ENCODE assay signal across 18 cellular contexts in genomic region chrX:64792598-64793337, GRCh38.
DNase-seq lines count a peak whose midpoint lies in the region; ATAC-seq, FAIRE-seq and TF ChIP-seq lines count a peak whose summit lies in the region.
"Had no signal": no experiment of that assay in that cellular context is flagged by ENCODE, and none has a peak within 500 bp of the region (broad histone marks: within the 10 kb centered on the region; RNA-seq: fewer than 3 reads in every experiment).

No MANE protein-coding gene starts in this region.

- no peaks in the 10 kb centered on the region for H3K27me3 ChIP-seq in KMS-11 (ENCODE audit: insufficient read depth, low read depth)
- no peaks in the 10 kb centered on the region for H3K27me3 ChIP-seq in H1 (replicated peaks in 1 of 4; ENCODE audit: control insufficient read depth in 3 of 4, extremely low read depth in 1 of 4, insufficient read depth in 3 of 4, low read length in 3 of 4)
- no peaks in the 10 kb centered on the region for H3K27me3 ChIP-seq in mesendoderm (ENCODE audit: insufficient read depth, low read length, poor library complexity)
- H3K27me3 ChIP-seq in upper lobe of left lung = no peaks in the 10 kb centered on the region
- H3K27me3 ChIP-seq: MG63 had no signal

- H3K9me3 ChIP-seq in H1 (ENCODE audit: insufficient read depth in 2 of 2, low read depth in 1 of 2, low read length in 1 of 2) = no peaks in the 10 kb centered on the region
- no peaks in the 10 kb centered on the region for H3K9me3 ChIP-seq in upper lobe of left lung
- H3K9me3 ChIP-seq: HAP-1, MG63 had no signal

- POLR2A ChIA-PET in H1 (lab: Charles Lee; ENCODE audit: partially characterized antibody) = no interaction called here

- no peak overlapping the region for H3K4me3 ChIP-seq in KMS-11 (IDR thresholded peaks at IDR 0.05; ENCODE audit: insufficient read depth, low read depth, low read length)
- no peak overlapping the region for H3K4me3 ChIP-seq in H1 (ENCODE audit: extremely low read depth in 1 of 4, insufficient read depth in 2 of 4, low read depth in 3 of 4, low read length in 4 of 4)
- no peak overlapping the region for H3K4me3 ChIP-seq in mesendoderm (ENCODE audit: low read length)
- no peak overlapping the region for H3K4me3 ChIP-seq in coronary artery
- no peak overlapping the region for H3K4me3 ChIP-seq in upper lobe of left lung
- H3K4me3 ChIP-seq: HAP-1, MG63 had no signal

- H3K79me2 ChIP-seq in KMS-11 (ENCODE audit: insufficient read depth, low read depth) (no peaks in the 10 kb centered on the region), H1 (ENCODE audit: control insufficient read depth in 1 of 2, insufficient read depth in 2 of 2, low read length in 2 of 2) (no peaks in the 10 kb centered on the region), mesendoderm (ENCODE audit: control insufficient read depth, insufficient read depth, low read length) (no peaks in the 10 kb centered on the region)

- no peaks in the 10 kb centered on the region for H4K20me1 ChIP-seq in KMS-11 (ENCODE audit: insufficient read depth)
- no peaks in the 10 kb centered on the region for H4K20me1 ChIP-seq in H1 (replicated peaks in 1 of 2; ENCODE audit: control insufficient read depth in 1 of 2, insufficient read depth in 2 of 2, low read length in 2 of 2)

- TF ChIP-seq CTCF in KMS-11 (conservative IDR thresholded peaks at IDR 0.05; ENCODE audit: low read depth, low read length) (peak; percentile 30), H1 (IDR thresholded peaks at IDR 0.05; ENCODE audit: control extremely low read depth in 1 of 3, insufficient read depth in 1 of 3, low read depth in 1 of 3, low read length in 3 of 3) (peak; percentile 6 to 45 (median 36); a peak in 3 of 4 replicates), coronary artery (IDR thresholded peaks at IDR 0.05) (no peak), upper lobe of left lung (IDR thresholded peaks at IDR 0.05) (no peak)

- H3K4me1 ChIP-seq in KMS-11 (ENCODE audit: low read depth, poor library complexity, severe bottlenecking) (peaks cover 36% of the 10 kb centered on the region), H1 (replicated peaks in 1 of 4; ENCODE audit: control insufficient read depth in 3 of 4, insufficient read depth in 4 of 4, low read length in 3 of 4) (no peaks in the 10 kb centered on the region), mesendoderm (ENCODE audit: control insufficient read depth, low read depth, low read length) (no peaks in the 10 kb centered on the region), upper lobe of left lung (no peaks in the 10 kb centered on the region)
- H3K4me1 ChIP-seq: HAP-1 had no signal

- no peak overlapping the region for H4K91ac ChIP-seq in H1 (replicated peaks; ENCODE audit: insufficient read length, low read length)

- H2BK15ac ChIP-seq in H1 (ENCODE audit: low read length) (no peak overlapping the region), mesendoderm (replicated peaks; ENCODE audit: low read depth) (no peak overlapping the region)

- H4K5ac ChIP-seq in H1 (ENCODE audit: insufficient read length, low read depth, low read length) (no peak overlapping the region), mesendoderm (ENCODE audit: low read length) (no peak overlapping the region)

- no peak overlapping the region for H3K9ac ChIP-seq in KMS-11
- H3K9ac ChIP-seq in H1 (replicated peaks in 1 of 4; ENCODE audit: extremely low read depth in 1 of 4, low read depth in 3 of 4, low read length in 3 of 4) = no peak overlapping the region
- no peak overlapping the region for H3K9ac ChIP-seq in mesendoderm (ENCODE audit: low read length)

- H3K18ac ChIP-seq in H1 (ENCODE audit: extremely low read depth, low read length) = no peak overlapping the region
- H3K18ac ChIP-seq in mesendoderm (ENCODE audit: low read length) = no peak overlapping the region

- H3K56ac ChIP-seq in H1 (replicated peaks; ENCODE audit: insufficient read length, low read depth, low read length) = no peak overlapping the region
- no peak overlapping the region for H3K56ac ChIP-seq in mesendoderm (ENCODE audit: low read length)

- H3K36me3 ChIP-seq in KMS-11 (ENCODE audit: insufficient read depth) = no peaks in the 10 kb centered on the region
- H3K36me3 ChIP-seq in H1 (ENCODE audit: control insufficient read depth in 2 of 4, insufficient read depth in 4 of 4, low read length in 3 of 4) = no peaks in the 10 kb centered on the region
- H3K36me3 ChIP-seq in mesendoderm (ENCODE audit: control insufficient read depth, insufficient read depth, low read length) = no peaks in the 10 kb centered on the region
- no peaks in the 10 kb centered on the region for H3K36me3 ChIP-seq in upper lobe of left lung
- H3K36me3 ChIP-seq: HAP-1, MG63 had no signal

- H3K4me2 ChIP-seq in KMS-11 = peak overlapping the region; percentile 40; the same call in 1 of the 2 replicates
- no peak overlapping the region for H3K4me2 ChIP-seq in H1 (ENCODE audit: insufficient read depth in 1 of 2, low read depth in 2 of 2, low read length in 2 of 2)
- no peak overlapping the region for H3K4me2 ChIP-seq in mesendoderm (ENCODE audit: low read length)

- CTCF ChIA-PET in H1 (lab: Charles Lee; ENCODE audit: partially characterized antibody) = interaction anchor here (0.6 to 1.8 kb wide), 3 partner anchors 222 to 874 kb away, joined by 3 to 4 read pairs (median 3); no protein-coding TSS in a partner anchor

- H3K14ac ChIP-seq in H1 (ENCODE audit: insufficient read length) = no peak overlapping the region

- H4K8ac ChIP-seq in H1 (ENCODE audit: extremely low read depth, insufficient read depth, low read length) (no peak overlapping the region), mesendoderm (ENCODE audit: low read depth, low read length) (no peak overlapping the region)

- H3K27ac ChIP-seq in KMS-11 = peak overlapping the region; percentile 65
- H3K27ac ChIP-seq in H1 (ENCODE audit: low read depth, low read length) = no peak overlapping the region
- no peak overlapping the region for H3K27ac ChIP-seq in mesendoderm (ENCODE audit: low read depth, low read length)
- no peak overlapping the region for H3K27ac ChIP-seq in coronary artery
- H3K27ac ChIP-seq in upper lobe of left lung = no peak overlapping the region
- H3K27ac ChIP-seq: C4-2B had no signal

- no peak overlapping the region for H2AK5ac ChIP-seq in H1 (ENCODE audit: low read depth, low read length)
- no peak overlapping the region for H2AK5ac ChIP-seq in mesendoderm (ENCODE audit: low read length)

- no peak overlapping the region for H2BK120ac ChIP-seq in H1 (replicated peaks; ENCODE audit: low read depth, low read length)
- no peak overlapping the region for H2BK120ac ChIP-seq in mesendoderm (ENCODE audit: low read depth, low read length)

- TF ChIP-seq RAD21 in H1 (IDR thresholded peaks at IDR 0.05 in 1 of 2, conservative IDR thresholded peaks at IDR 0.05 in 1 of 2; ENCODE audit: low read depth in 2 of 2, low read length in 2 of 2) = peak; percentile 74 to 77

- H2BK20ac ChIP-seq in H1 (ENCODE audit: low read length) = no peak overlapping the region

- H3K23me2 ChIP-seq in H1 (ENCODE audit: low read depth, low read length) = no peaks in the 10 kb centered on the region

- H3K23ac ChIP-seq in H1 (ENCODE audit: insufficient read length) = no peak overlapping the region
- no peak overlapping the region for H3K23ac ChIP-seq in mesendoderm (ENCODE audit: low read length)

- peak; percentile 65 for FAIRE-seq in H1 (lab: Jason Lieb, UNC)

- H3K79me1 ChIP-seq in H1 (ENCODE audit: low read depth, low read length) (no peaks in the 10 kb centered on the region), mesendoderm (ENCODE audit: low read length) (no peaks in the 10 kb centered on the region)

- TF ChIP-seq EP300 in H1 (IDR thresholded peaks at IDR 0.05; ENCODE audit: borderline replicate concordance in 1 of 2, low read depth in 2 of 2, low read length in 2 of 2) (no peak), upper lobe of left lung (IDR thresholded peaks at IDR 0.05) (no peak)

- ATAC-seq in GM18868 (IDR thresholded peaks at IDR 0.05; ENCODE audit: unreplicated experiment) = peak; percentile 72
- no peak for ATAC-seq in upper lobe of left lung (ENCODE audit: low FRiP score in 2 of 2)

- H3K4ac ChIP-seq in H1 (replicated peaks; ENCODE audit: insufficient read length, low read depth, low read length) (no peak overlapping the region), mesendoderm (ENCODE audit: low read depth, low read length) (no peak overlapping the region)

- H2BK12ac ChIP-seq in H1 (ENCODE audit: low read depth, low read length) = no peak overlapping the region

- TF ChIP-seq POLR2A in H1 (IDR thresholded peaks at IDR 0.05; ENCODE audit: control extremely low read depth in 1 of 2, low read depth in 2 of 2, low read length in 2 of 2) (no peak), upper lobe of left lung (IDR thresholded peaks at IDR 0.05) (no peak)

- DNase-seq in H1 (ENCODE audit: low read depth in 1 of 2, low spot score in 2 of 2) = peak in 1 of 2 experiments; percentile 39
- DNase-seq in mesendoderm = peak; percentile 30
- DNase-seq in coronary artery (ENCODE audit: low spot score) = no peak
- no peak for DNase-seq in NCI-H345 (lab: John Stamatoyannopoulos, UW)
- DNase-seq in upper lobe of left lung = no peak
- DNase-seq: DMS 273 treated with DMSO at 0.1 percent for 48 hours, Karpas-422, MG63, NCI-H1105, NCI-H1694, NCI-H2227 treated with DMSO at 0.1 percent for 48 hours, NCI-H524 treated with DMSO at 0.1 percent for 48 hours, OCI-M1, SHP77 treated with DMSO at 0.1 percent for 48 hours had no signal

- H2AFZ ChIP-seq in KMS-11 (ENCODE audit: low read depth) (0 out of 2 replicates have a peak overlapping the region, but pooled peaks have one; percentile 18), H1 (ENCODE audit: low read length) (peak overlapping the region; percentile 39)

- H2BK5ac ChIP-seq in H1 (ENCODE audit: low read depth, low read length) (no peak overlapping the region), mesendoderm (ENCODE audit: low read length) (no peak overlapping the region)

TF ChIP-seq in H1, 55 proteins besides CTCF, POLR2A, EP300 and RAD21:
- TF ChIP-seq KDM5A (IDR thresholded peaks at IDR 0.05; ENCODE audit: low read length) (no peak), GTF2F1 (IDR thresholded peaks at IDR 0.05; ENCODE audit: borderline replicate concordance, low read depth, low read length) (no peak), MAX (IDR thresholded peaks at IDR 0.05) (no peak), BCL11A (IDR thresholded peaks at IDR 0.05; ENCODE audit: low read depth in 2 of 2, low read length in 2 of 2) (no peak), BRCA1 (IDR thresholded peaks at IDR 0.05; ENCODE audit: low read depth, low read length) (no peak), HDAC6 (IDR thresholded peaks at IDR 0.05; ENCODE audit: low read depth, low read length) (no peak), MAFK (IDR thresholded peaks at IDR 0.05; ENCODE audit: low read depth, low read length) (peak; percentile 37; the same call in 1 of the 2 replicates), SIN3A (conservative IDR thresholded peaks at IDR 0.05 in 1 of 2, IDR thresholded peaks at IDR 0.05 in 1 of 2; ENCODE audit: low read depth in 1 of 2, low read length in 2 of 2) (no peak), NANOG (IDR thresholded peaks at IDR 0.05; ENCODE audit: insufficient read depth, low read depth, low read length, poor library complexity, severe bottlenecking) (no peak)
TF ChIP-seq in H1: peak in this region for 1.

Comparison
In these comparisons a context has a peak if more than half of its experiments do, and no peak if none do; other contexts are left out.
1. CTCF ChIP-seq: peak in KMS-11 (single experiment) and H1 (3 of 3); none in coronary artery (single experiment) and upper lobe of left lung (0 of 6).